Comparison of ENCODE assay signal across 10 cellular contexts in the genomic region with DNA sequence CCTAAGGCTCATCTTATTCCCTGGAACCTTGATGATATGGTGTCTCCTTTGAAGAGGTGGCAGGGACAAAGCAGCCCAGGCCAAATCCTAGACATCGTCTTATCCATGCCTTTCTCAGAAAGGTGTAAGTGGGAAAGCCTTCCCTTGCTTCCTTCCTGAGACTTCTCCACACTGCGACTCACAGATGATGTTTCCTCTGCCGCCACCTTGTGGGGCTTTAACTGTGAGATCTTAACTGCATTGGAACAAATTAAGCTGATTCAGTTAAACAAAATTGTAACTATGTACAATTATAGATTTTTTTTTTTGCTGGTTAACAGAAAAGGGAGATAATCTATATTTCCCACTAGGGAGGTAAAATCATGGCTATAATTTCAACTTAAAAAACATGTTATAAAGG. TPM values are rescaled to one million over a fixed set of nuclear protein-coding genes. Genes with fewer than 3 reads are reported as not detected.
DNase-seq lines count a peak whose midpoint lies in the region; ATAC-seq and TF ChIP-seq lines count a peak whose summit lies in the region.
"Had no signal": no experiment of that assay in that cellular context is flagged by ENCODE, and none has a peak within 500 bp of the region (broad histone marks: within the 10 kb centered on the region; RNA-seq: fewer than 3 reads in every experiment).

No MANE protein-coding gene starts in this region.

- in situ Hi-C loops in KBM-7 (cut with MboI; ENCODE audit: low pct_unique_long_range_greater_than_20kb, low sequenced_read_pairs): no loop called here

- H3K27ac ChIP-seq in lung (ENCODE audit: low read depth in 1 of 2, low read length in 1 of 2): no peak overlapping the region
- no peak overlapping the region for H3K27ac ChIP-seq in esophagus muscularis mucosa (replicated peaks in 1 of 4)
- H3K27ac ChIP-seq: skin epidermis had no signal

- H3K27me3 Mint-ChIP-seq in activated CD4-positive, alpha-beta memory T cell treated with anti-CD3 and anti-CD28 coated beads for 36 hours: no peaks in the 10 kb centered on the region
- no peaks in the 10 kb centered on the region for H3K27me3 Mint-ChIP-seq in activated CD4-positive, alpha-beta memory T cell treated with anti-CD3 and anti-CD28 coated beads, Interleukin-2, amount 10 ng/mL, durations not matched to agents 7 days and 5 days
- no peaks in the 10 kb centered on the region for H3K27me3 Mint-ChIP-seq in activated CD8-positive, alpha-beta T cell treated with anti-CD3 and anti-CD28 coated beads, Interleukin-2, amount 10 ng/mL, durations not matched to agents 7 days and 5 days (ENCODE audit: low read depth)

- no peak overlapping the region for H3K27ac Mint-ChIP-seq in activated CD4-positive, alpha-beta memory T cell treated with anti-CD3 and anti-CD28 coated beads for 36 hours
- H3K27ac Mint-ChIP-seq in activated CD4-positive, alpha-beta memory T cell treated with anti-CD3 and anti-CD28 coated beads, Interleukin-2, amount 10 ng/mL, durations not matched to agents 7 days and 5 days: no peak overlapping the region
- no peak overlapping the region for H3K27ac Mint-ChIP-seq in activated CD8-positive, alpha-beta T cell treated with anti-CD3 and anti-CD28 coated beads, Interleukin-2, amount 10 ng/mL, durations not matched to agents 7 days and 5 days
- H3K27ac Mint-ChIP-seq: activated T-cell treated with anti-CD3 and anti-CD28 coated beads, Interleukin-2, amount 50 U/mL, for 72 hours had no signal

- H3K9me3 Mint-ChIP-seq in activated CD4-positive, alpha-beta memory T cell treated with anti-CD3 and anti-CD28 coated beads for 36 hours: no peaks in the 10 kb centered on the region
- no peaks in the 10 kb centered on the region for H3K9me3 Mint-ChIP-seq in activated CD4-positive, alpha-beta memory T cell treated with anti-CD3 and anti-CD28 coated beads, Interleukin-2, amount 10 ng/mL, durations not matched to agents 7 days and 5 days
- H3K9me3 Mint-ChIP-seq in activated CD8-positive, alpha-beta T cell treated with anti-CD3 and anti-CD28 coated beads, Interleukin-2, amount 10 ng/mL, durations not matched to agents 7 days and 5 days (ENCODE audit: insufficient read depth): no peaks in the 10 kb centered on the region
- H3K9me3 Mint-ChIP-seq: activated T-cell treated with anti-CD3 and anti-CD28 coated beads, Interleukin-2, amount 50 U/mL, for 72 hours had no signal

- peak; percentile 24 for TF ChIP-seq CTCF in lung (IDR thresholded peaks at IDR 0.05; ENCODE audit: control extremely low read depth, extremely low read depth)
- peak in 1 of 3 experiments; percentile 28 for TF ChIP-seq CTCF in esophagus muscularis mucosa (IDR thresholded peaks at IDR 0.05)

- H3K27me3 ChIP-seq in lung (ENCODE audit: control insufficient read depth, insufficient read depth) (no peaks in the 10 kb centered on the region), esophagus muscularis mucosa (no peaks in the 10 kb centered on the region)

- POLR2A ChIA-PET in activated CD4-positive, alpha-beta memory T cell treated with anti-CD3 and anti-CD28 coated beads for 36 hours (lab: Charles Lee): no interaction called here
- POLR2A ChIA-PET in activated CD4-positive, alpha-beta memory T cell treated with anti-CD3 and anti-CD28 coated beads, Interleukin-2, amount 10 ng/mL, durations not matched to agents 7 days and 5 days (lab: Charles Lee): interaction anchor here (2.0 to 2.2 kb wide), 2 partner anchors 10 to 15 kb away, joined by 6 to 8 read pairs; a partner anchor contains a TSS
- POLR2A ChIA-PET in activated CD8-positive, alpha-beta T cell treated with anti-CD3 and anti-CD28 coated beads, Interleukin-2, amount 10 ng/mL, durations not matched to agents 7 days and 5 days (lab: Charles Lee): interaction anchor here (1.5 kb wide), 1 partner anchor 15 kb away, joined by 6 read pairs; a partner anchor contains a TSS

- H3K4me1 Mint-ChIP-seq in activated CD4-positive, alpha-beta memory T cell treated with anti-CD3 and anti-CD28 coated beads for 36 hours (ENCODE audit: low read depth): no peaks in the 10 kb centered on the region
- peaks cover under 1% of the 10 kb centered on the region for H3K4me1 Mint-ChIP-seq in activated CD4-positive, alpha-beta memory T cell treated with anti-CD3 and anti-CD28 coated beads, Interleukin-2, amount 10 ng/mL, durations not matched to agents 7 days and 5 days
- peaks cover 1% of the 10 kb centered on the region for H3K4me1 Mint-ChIP-seq in activated CD8-positive, alpha-beta T cell treated with anti-CD3 and anti-CD28 coated beads, Interleukin-2, amount 10 ng/mL, durations not matched to agents 7 days and 5 days (ENCODE audit: low read depth)

- H3K9me3 ChIP-seq in lung (ENCODE audit: control insufficient read depth in 2 of 2, insufficient read depth in 1 of 2, low read length in 1 of 2): no peaks in the 10 kb centered on the region
- H3K9me3 ChIP-seq in esophagus muscularis mucosa: no peaks in the 10 kb centered on the region

- DNase-seq in activated CD4-positive, alpha-beta memory T cell treated with anti-CD3 and anti-CD28 coated beads for 36 hours: peak; percentile 38
- no peak for DNase-seq in activated CD4-positive, alpha-beta memory T cell treated with anti-CD3 and anti-CD28 coated beads, Interleukin-2, amount 10 ng/mL, durations not matched to agents 7 days and 5 days
- DNase-seq in KBM-7 (peak; percentile 23), lung (ENCODE audit: low spot score) (no peak), esophagus muscularis mucosa (ENCODE audit: extremely low spot score) (no peak)
- DNase-seq in activated CD8-positive, alpha-beta T cell treated with anti-CD3 and anti-CD28 coated beads, Interleukin-2, amount 10 ng/mL, durations not matched to agents 7 days and 5 days: peak; percentile 41

- H3K36me3 ChIP-seq in lung (ENCODE audit: control insufficient read depth in 2 of 2, insufficient read depth in 2 of 2, low read length in 2 of 2) (no peaks in the 10 kb centered on the region), esophagus muscularis mucosa (no peaks in the 10 kb centered on the region)

- no peak for TF ChIP-seq EP300 in esophagus muscularis mucosa (IDR thresholded peaks at IDR 0.05)

- 18 to 33% methylated on average over 3 of the region's 3 CpGs for WGBS in lung, 2 donors
- WGBS in esophagus muscularis mucosa: 52% methylated on average over 3 of the region's 3 CpGs

- no peak overlapping the region for H3K4me3 ChIP-seq in lung
- H3K4me3 ChIP-seq in esophagus muscularis mucosa: no peak overlapping the region
- H3K4me3 ChIP-seq: skin epidermis had no signal

- H3K4me1 ChIP-seq in lung (ENCODE audit: control insufficient read depth in 2 of 2, insufficient read depth in 2 of 2, low read length in 2 of 2) (no peaks in the 10 kb centered on the region), esophagus muscularis mucosa (no peaks in the 10 kb centered on the region)

- no peaks in the 10 kb centered on the region for H3K36me3 Mint-ChIP-seq in activated CD4-positive, alpha-beta memory T cell treated with anti-CD3 and anti-CD28 coated beads for 36 hours
- H3K36me3 Mint-ChIP-seq in activated CD4-positive, alpha-beta memory T cell treated with anti-CD3 and anti-CD28 coated beads, Interleukin-2, amount 10 ng/mL, durations not matched to agents 7 days and 5 days (ENCODE audit: low read depth): no peaks in the 10 kb centered on the region
- H3K36me3 Mint-ChIP-seq in activated CD8-positive, alpha-beta T cell treated with anti-CD3 and anti-CD28 coated beads, Interleukin-2, amount 10 ng/mL, durations not matched to agents 7 days and 5 days (ENCODE audit: low read depth): peaks cover 3% of the 10 kb centered on the region

- TF ChIP-seq POLR2A in esophagus muscularis mucosa (IDR thresholded peaks at IDR 0.05; ENCODE audit: low read depth): no peak

- no peak overlapping the region for H3K4me3 Mint-ChIP-seq in activated CD4-positive, alpha-beta memory T cell treated with anti-CD3 and anti-CD28 coated beads for 36 hours
- no peak overlapping the region for H3K4me3 Mint-ChIP-seq in activated CD4-positive, alpha-beta memory T cell treated with anti-CD3 and anti-CD28 coated beads, Interleukin-2, amount 10 ng/mL, durations not matched to agents 7 days and 5 days
- no peak overlapping the region for H3K4me3 Mint-ChIP-seq in activated CD8-positive, alpha-beta T cell treated with anti-CD3 and anti-CD28 coated beads, Interleukin-2, amount 10 ng/mL, durations not matched to agents 7 days and 5 days
- H3K4me3 Mint-ChIP-seq: activated T-cell treated with anti-CD3 and anti-CD28 coated beads, Interleukin-2, amount 50 U/mL, for 72 hours had no signal

- intact Hi-C loops in activated CD4-positive, alpha-beta memory T cell treated with anti-CD3 and anti-CD28 coated beads for 36 hours (cut with micrococcal nuclease): loop anchor here (1.0 kb wide), 1 partner anchor 113 kb away; no protein-coding TSS in a partner anchor
- intact Hi-C loops in esophagus muscularis mucosa (cut with DNase I): no loop called here

- CTCF ChIA-PET in activated CD4-positive, alpha-beta memory T cell treated with anti-CD3 and anti-CD28 coated beads for 36 hours (lab: Charles Lee): interaction anchor here (1.0 to 3.2 kb wide), 10 partner anchors 9 to 180 kb away, joined by 3 to 19 read pairs (median 6); a partner anchor contains a TSS
- CTCF ChIA-PET in activated CD4-positive, alpha-beta memory T cell treated with anti-CD3 and anti-CD28 coated beads, Interleukin-2, amount 10 ng/mL, durations not matched to agents 7 days and 5 days (lab: Charles Lee): interaction anchor here (0.5 to 3.3 kb wide), 15 partner anchors 9 to 1943 kb away, joined by 3 to 29 read pairs (median 3); a partner anchor contains a TSS
- CTCF ChIA-PET in activated CD8-positive, alpha-beta T cell treated with anti-CD3 and anti-CD28 coated beads, Interleukin-2, amount 10 ng/mL, durations not matched to agents 7 days and 5 days (lab: Charles Lee): interaction anchor here (0.6 to 2.1 kb wide), 17 partner anchors 9 to 277 kb away, joined by 3 to 28 read pairs (median 6); a partner anchor contains a TSS

- peak; percentile 66 for ATAC-seq in GM21515 (IDR thresholded peaks at IDR 0.05; ENCODE audit: unreplicated experiment)
- peak; percentile 63 for ATAC-seq in activated CD8-positive, alpha-beta T cell treated with anti-CD3 and anti-CD28 coated beads, Interleukin-2, amount 10 ng/mL, durations not matched to agents 7 days and 5 days
- ATAC-seq in lung (ENCODE audit: insufficient read depth, low FRiP score): no peak
- ATAC-seq in HG03135 (IDR thresholded peaks at IDR 0.05; ENCODE audit: unreplicated experiment): no peak
- ATAC-seq: activated T-cell treated with anti-CD3 and anti-CD28 coated beads, Interleukin-2, amount 50 U/mL, for 72 hours had no signal

RNA-seq across cellular contexts. Expression of a gene that starts 10.0 kb away (rescaled TPM):
- total RNA-seq in activated CD4-positive, alpha-beta memory T cell treated with anti-CD3 and anti-CD28 coated beads for 36 hours: 10 to 100 TPM; 30.5 to 32.1 TPM
- 10 to 100 TPM; 15.4 to 17.0 TPM for total RNA-seq in activated CD4-positive, alpha-beta memory T cell treated with anti-CD3 and anti-CD28 coated beads, Interleukin-2, amount 10 ng/mL, durations not matched to agents 7 days and 5 days
- total RNA-seq in activated CD8-positive, alpha-beta T cell treated with anti-CD3 and anti-CD28 coated beads, Interleukin-2, amount 10 ng/mL, durations not matched to agents 7 days and 5 days: 10 to 100 TPM; 13.1 to 13.7 TPM
- 10 to 100 TPM; 38.7 to 74.6 TPM for total RNA-seq in lung
- polyA plus RNA-seq in lung: 100 to 1,000 TPM in 1 of 2 donors, 10 to 100 TPM in 1; 34.1 to 220 TPM
- total RNA-seq in esophagus muscularis mucosa: 10 to 100 TPM in 1 of 4 donors, 1 to 10 TPM in 3; 5.4 to 34.3 (median 8.2) TPM

RNA-seq across cellular contexts. Expression of a gene that starts 15.5 kb away (rescaled TPM):
- total RNA-seq in activated CD4-positive, alpha-beta memory T cell treated with anti-CD3 and anti-CD28 coated beads for 36 hours: 10 to 100 TPM; 33.3 to 34.2 TPM
- 10 to 100 TPM; 63.9 to 66.9 TPM for total RNA-seq in activated CD4-positive, alpha-beta memory T cell treated with anti-CD3 and anti-CD28 coated beads, Interleukin-2, amount 10 ng/mL, durations not matched to agents 7 days and 5 days
- total RNA-seq in activated CD8-positive, alpha-beta T cell treated with anti-CD3 and anti-CD28 coated beads, Interleukin-2, amount 10 ng/mL, durations not matched to agents 7 days and 5 days: 10 to 100 TPM; 37.3 to 37.6 TPM
- total RNA-seq in lung: 10 to 100 TPM; 21.5 to 26.1 TPM
- polyA plus RNA-seq in lung: 10 to 100 TPM in 1 of 2 donors, 1 to 10 TPM in 1; 9.4 to 18.7 TPM
- total RNA-seq in esophagus muscularis mucosa: 10 to 100 TPM in 2 of 4 donors, 1 to 10 TPM in 2; 8.6 to 12.9 (median 10.6) TPM

Comparison
In these comparisons a context has a peak if more than half of its experiments do, and no peak if none do; other contexts are left out.
1. DNase-seq: peak in activated CD4-positive, alpha-beta memory T cell treated with anti-CD3 and anti-CD28 coated beads for 36 hours (single experiment), KBM-7 (single experiment) and activated CD8-positive, alpha-beta T cell treated with anti-CD3 and anti-CD28 coated beads, Interleukin-2, amount 10 ng/mL, durations not matched to agents 7 days and 5 days (single experiment); none in activated CD4-positive, alpha-beta memory T cell treated with anti-CD3 and anti-CD28 coated beads, Interleukin-2, amount 10 ng/mL, durations not matched to agents 7 days and 5 days (single experiment), lung (single experiment) and esophagus muscularis mucosa (single experiment).
2. ATAC-seq: peak in GM21515 (single experiment) and activated CD8-positive, alpha-beta T cell treated with anti-CD3 and anti-CD28 coated beads, Interleukin-2, amount 10 ng/mL, durations not matched to agents 7 days and 5 days (single experiment); none in lung (single experiment) and HG03135 (single experiment).